ENCODE assay signal across 25 cellular contexts in the genomic region with DNA sequence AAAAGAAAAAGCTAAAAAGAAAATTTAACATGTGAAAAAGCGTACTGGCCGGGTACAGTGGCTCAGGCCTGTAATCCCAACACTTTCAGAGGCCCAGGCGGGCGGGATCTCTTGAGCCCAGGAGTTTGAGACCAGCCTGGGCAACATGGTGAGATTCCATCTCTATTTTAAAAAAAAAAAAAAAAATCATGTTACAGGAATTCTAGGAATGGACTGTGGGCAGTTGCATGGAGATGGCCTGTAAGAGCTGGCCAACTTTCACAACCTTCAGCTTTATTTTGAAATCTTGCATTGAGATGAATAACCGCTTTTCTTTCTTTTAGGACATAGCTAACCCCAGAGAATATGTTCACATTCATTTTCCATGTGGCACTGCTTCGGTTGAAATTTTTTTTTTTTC. TPM values are rescaled to one million over a fixed set of nuclear protein-coding genes. Genes with fewer than 3 reads are reported as not detected.
A peak's percentile ranks its signal among the peaks of the same experiment; 100 is the strongest.
DNase-seq lines count a peak whose midpoint lies in the region; TF ChIP-seq lines count a peak whose summit lies in the region.
"Had no signal": no experiment of that assay in that cellular context is flagged by ENCODE, and none has a peak within 500 bp of the region (broad histone marks: within the 10 kb centered on the region; RNA-seq: fewer than 3 reads in every experiment).

No MANE protein-coding gene starts in this region.

- H4K20me1 ChIP-seq in MM.1S (ENCODE audit: insufficient read depth, low read length): no peaks in the 10 kb centered on the region

- no peaks in the 10 kb centered on the region for H3F3A ChIP-seq in MM.1S (ENCODE audit: insufficient read depth, low read length)

- no TSS peak for BruUV-seq in A673 (replicated peaks; lab: Mats Ljungman, UMichigan)

- DNase-seq in AG10803 (ENCODE audit: low read depth) (peak; percentile 96), LHCN-M2 (ENCODE audit: low read depth) (peak; percentile 54), epithelial cell of esophagus (ENCODE audit: low read depth) (peak; percentile 69), non-pigmented ciliary epithelial cell (ENCODE audit: low read depth) (peak; percentile 38), NCI-H1105 (lab: John Stamatoyannopoulos, UW) (no peak), MM.1S (no peak), WERI-Rb-1 (no peak), A673 (ENCODE audit: low spot score) (no peak)
- DNase-seq: activated CD4-positive, alpha-beta T cell treated with anti-CD3 and anti-CD28 coated beads, Interleukin-2, amount 50 U/mL, for 1 hour; activated T-cell treated with anti-CD3 and anti-CD28 coated beads, Interleukin-2, amount 50 U/mL, for 1 hour; C1 segment of cervical spinal cord; DMS153; dorsolateral prefrontal cortex; erythroblast; mucosa of descending colon; NCI-H1092; NCI-H2107; NCI-H748 treated with DMSO at 0.1 percent for 48 hours; nucleus accumbens; PC-3 had no signal

- H3K4me2 ChIP-seq in MM.1S (ENCODE audit: low read depth, low read length): no peak overlapping the region

- H3K4me1 ChIP-seq in MM.1S (ENCODE audit: low read length) (no peaks in the 10 kb centered on the region), A673 (ENCODE audit: insufficient read depth, low read length, poor library complexity, severe bottlenecking) (no peaks in the 10 kb centered on the region)

- TF ChIP-seq CTCF in AG10803 (conservative IDR thresholded peaks at IDR 0.05; ENCODE audit: low read length) (no peak), epithelial cell of esophagus (IDR thresholded peaks at IDR 0.05; ENCODE audit: insufficient read depth, low read depth, low read length, missing control alignments) (no peak), MM.1S (IDR thresholded peaks at IDR 0.05; ENCODE audit: low read length) (no peak), WERI-Rb-1 (IDR thresholded peaks at IDR 0.05; ENCODE audit: low read depth, low read length) (no peak), A673 (conservative IDR thresholded peaks at IDR 0.05; ENCODE audit: low read depth, low read length) (no peak)

- H3K9me2 ChIP-seq in MM.1S (replicated peaks; ENCODE audit: insufficient read depth, low read length): no peaks in the 10 kb centered on the region

- no peak overlapping the region for H2AFZ ChIP-seq in MM.1S (ENCODE audit: low read length)

- no peaks in the 10 kb centered on the region for H3K9me3 ChIP-seq in MM.1S (replicated peaks; ENCODE audit: insufficient read depth, low read length)
- H3K9me3 ChIP-seq in WERI-Rb-1 (ENCODE audit: severe bottlenecking): no peaks in the 10 kb centered on the region
- H3K9me3 ChIP-seq in A673 (ENCODE audit: low read depth, low read length, poor library complexity, severe bottlenecking): no peaks in the 10 kb centered on the region
- H3K9me3 ChIP-seq: breast epithelium, mucosa of descending colon had no signal

- no peaks in the 10 kb centered on the region for H3K79me2 ChIP-seq in MM.1S (ENCODE audit: low read length)

- intact Hi-C loops in A673 (cut with micrococcal nuclease; ENCODE audit: unreplicated experiment): no loop called here

- CTCF ChIA-PET in A673 (lab: Charles Lee): interaction anchor here (0.7 kb wide), 1 partner anchor 8 kb away, joined by 3 read pairs; the partner anchor contains the start of gene CIAO3

- H3K27ac ChIP-seq in MM.1S (ENCODE audit: low read length) (no peak overlapping the region), WERI-Rb-1 (no peak overlapping the region), A673 (ENCODE audit: low read depth, low read length, poor library complexity, severe bottlenecking) (no peak overlapping the region)
- H3K27ac ChIP-seq: dorsolateral prefrontal cortex, SK-N-MC had no signal

- H3K4me3 ChIP-seq in AG10803 (ENCODE audit: low read length): no peak overlapping the region
- no peak overlapping the region for H3K4me3 ChIP-seq in epithelial cell of esophagus (ENCODE audit: low read length)
- H3K4me3 ChIP-seq in MM.1S (ENCODE audit: low read length): no peak overlapping the region
- no peak overlapping the region for H3K4me3 ChIP-seq in WERI-Rb-1 (ENCODE audit: low read depth, low read length)
- no peak overlapping the region for H3K4me3 ChIP-seq in A673 (ENCODE audit: low read depth, low read length, poor library complexity, severe bottlenecking)
- H3K4me3 ChIP-seq: breast epithelium, dorsolateral prefrontal cortex, mucosa of descending colon, SK-N-MC had no signal

- no peaks in the 10 kb centered on the region for H3K36me3 ChIP-seq in MM.1S (replicated peaks; ENCODE audit: insufficient read depth, low read length)
- no peaks in the 10 kb centered on the region for H3K36me3 ChIP-seq in WERI-Rb-1
- H3K36me3 ChIP-seq in A673 (ENCODE audit: insufficient read depth, low read length, poor library complexity, severe bottlenecking): no peaks in the 10 kb centered on the region
- H3K36me3 ChIP-seq: breast epithelium had no signal

- H3K27me3 ChIP-seq in MM.1S (replicated peaks; ENCODE audit: insufficient read depth, low read length) (peaks cover 81% of the 10 kb centered on the region), WERI-Rb-1 (ENCODE audit: insufficient read depth, low read depth, severe bottlenecking) (no peaks in the 10 kb centered on the region), A673 (replicated peaks; ENCODE audit: insufficient read depth, low read depth, low read length, poor library complexity) (no peaks in the 10 kb centered on the region)
- H3K27me3 ChIP-seq: breast epithelium had no signal

- H3K9ac ChIP-seq in MM.1S (ENCODE audit: low read length): no peak overlapping the region

- POLR2A ChIA-PET in A673 (lab: Charles Lee; ENCODE audit: low non-redundant PET): no interaction called here

RNA-seq across cellular contexts. Expression of gene CIAO3, which starts 8.2 kb away (rescaled TPM):
- 29.0 and 31.9 TPM in 2 replicates for total RNA-seq in LHCN-M2 (2014; rRNA removed)
- 20.1 TPM for polyA plus RNA-seq in LHCN-M2 (2012)
- total RNA-seq in A673 (2021): 48.4 and 50.0 TPM in 2 replicates

RNA-seq across cellular contexts. Expression of gene MSLN, which starts 11.5 kb away (rescaled TPM):
- total RNA-seq in LHCN-M2 (2014; rRNA removed) (not detected in 2 replicates), A673 (2021) (not detected in 2 replicates)
- 0.18 TPM for polyA plus RNA-seq in LHCN-M2 (2012)
- total RNA-seq: H4, temporal lobe had no signal

RNA-seq across cellular contexts. Expression of gene HAGHL, which starts 22.1 kb away (rescaled TPM):
- total RNA-seq in LHCN-M2 (2014; rRNA removed) (10.7 and 19.2 TPM in 2 replicates), A673 (2021) (2.5 and 3.5 TPM in 2 replicates)
- polyA plus RNA-seq in LHCN-M2 (2012): 15.0 TPM

RNA-seq across cellular contexts. Expression of gene CCDC78, which starts 22.8 kb away (rescaled TPM):
- total RNA-seq in LHCN-M2 (2014; rRNA removed) (5.1 and 7.0 TPM in 2 replicates), A673 (2021) (0.28 and 1.4 TPM in 2 replicates)
- 1.5 TPM for polyA plus RNA-seq in LHCN-M2 (2012)
- total RNA-seq: skeletal muscle tissue had no signal

RNA-seq across cellular contexts. Expression of gene ANTKMT, which starts 28.1 kb away (rescaled TPM):
- 36.7 and 55.9 TPM in 2 replicates for total RNA-seq in LHCN-M2 (2014; rRNA removed)
- polyA plus RNA-seq in LHCN-M2 (2012): 40.7 TPM
- 21.2 and 26.0 TPM in 2 replicates for total RNA-seq in A673 (2021)

Comparison
In these comparisons a context has a peak if more than half of its experiments do, and no peak if none do; other contexts are left out.
1. DNase-seq: peak in AG10803 (single experiment), LHCN-M2 (single experiment), epithelial cell of esophagus (single experiment) and non-pigmented ciliary epithelial cell (single experiment); none in NCI-H1105 (single experiment), MM.1S (single experiment), WERI-Rb-1 (single experiment) and A673 (single experiment).